Comparison of ENCODE assay signal across 9 cellular contexts in genomic region chr12:80838708-80839107, GRCh38.
DNase-seq lines count a peak whose midpoint lies in the region; ATAC-seq and TF ChIP-seq lines count a peak whose summit lies in the region.
"Had no signal": no experiment of that assay in that cellular context is flagged by ENCODE, and none has a peak within 500 bp of the region (broad histone marks: within the 10 kb centered on the region; RNA-seq: fewer than 3 reads in every experiment).

No MANE protein-coding gene starts in this region.

- POLR2A ChIA-PET in WTC11 (lab: Charles Lee), result interaction anchor here (0.6 kb wide), 1 partner anchor 20 kb away, joined by 3 read pairs; no protein-coding TSS in a partner anchor

- peaks cover 26% of the 10 kb centered on the region for H3K4me1 Mint-ChIP-seq in WTC11
- peaks cover 27% of the 10 kb centered on the region for H3K4me1 Mint-ChIP-seq in osteocyte (ENCODE audit: unreplicated experiment)
- H3K4me1 Mint-ChIP-seq in stimulated activated effector memory CD8-positive, alpha-beta T cell treated with anti-CD3 and anti-CD28 coated beads, Interleukin-12 subunit alpha, Interleukin-12 subunit beta, amount 100 ng/mL, for 72 hours, result no peaks in the 10 kb centered on the region

- TF ChIP-seq CTCF in WTC11 (IDR thresholded peaks at IDR 0.05), result no peak
- TF ChIP-seq CTCF in osteocyte (IDR thresholded peaks at IDR 0.05), result no peak

- no peak overlapping the region for H3K27ac Mint-ChIP-seq in WTC11
- H3K27ac Mint-ChIP-seq in osteocyte (ENCODE audit: unreplicated experiment), result peak overlapping the region; percentile 28
- H3K27ac Mint-ChIP-seq in stimulated activated effector memory CD8-positive, alpha-beta T cell treated with anti-CD3 and anti-CD28 coated beads, Interleukin-12 subunit alpha, Interleukin-12 subunit beta, amount 100 ng/mL, for 72 hours, result no peak overlapping the region
- H3K27ac Mint-ChIP-seq: activated T-cell treated with anti-CD3 and anti-CD28 coated beads, Interleukin-2, amount 50 U/mL, for 72 hours had no signal

- H3K27me3 Mint-ChIP-seq in WTC11 (ENCODE audit: low read depth), result no peaks in the 10 kb centered on the region
- no peaks in the 10 kb centered on the region for H3K27me3 Mint-ChIP-seq in osteocyte (ENCODE audit: unreplicated experiment)

- no peak overlapping the region for H3K4me3 Mint-ChIP-seq in WTC11
- H3K4me3 Mint-ChIP-seq in osteocyte (ENCODE audit: unreplicated experiment), result no peak overlapping the region
- no peak overlapping the region for H3K4me3 Mint-ChIP-seq in stimulated activated effector memory CD8-positive, alpha-beta T cell treated with anti-CD3 and anti-CD28 coated beads, Interleukin-12 subunit alpha, Interleukin-12 subunit beta, amount 100 ng/mL, for 72 hours
- H3K4me3 Mint-ChIP-seq: activated T-cell treated with anti-CD3 and anti-CD28 coated beads, Interleukin-2, amount 50 U/mL, for 72 hours had no signal

- CTCF ChIA-PET in WTC11 (lab: Charles Lee), result interaction anchor here (0.7 to 2.3 kb wide), 4 partner anchors 12 to 419 kb away, joined by 3 to 33 read pairs (median 12); no protein-coding TSS in a partner anchor

- peak; percentile 40 for ATAC-seq in HG02678 (IDR thresholded peaks at IDR 0.05; ENCODE audit: unreplicated experiment)
- ATAC-seq in WTC11, result peak; percentile 35; the same call in 1 of the 2 replicates
- ATAC-seq in stimulated activated effector memory CD8-positive, alpha-beta T cell treated with anti-CD3 and anti-CD28 coated beads, Interleukin-12 subunit alpha, Interleukin-12 subunit beta, amount 100 ng/mL, for 72 hours, result no peak
- ATAC-seq: activated T-cell treated with anti-CD3 and anti-CD28 coated beads, Interleukin-2, amount 50 U/mL, for 72 hours had no signal

- H3K36me3 Mint-ChIP-seq in WTC11, result no peaks in the 10 kb centered on the region
- H3K36me3 Mint-ChIP-seq in osteocyte (ENCODE audit: unreplicated experiment), result peaks cover 3% of the 10 kb centered on the region
- no peaks in the 10 kb centered on the region for H3K36me3 Mint-ChIP-seq in stimulated activated effector memory CD8-positive, alpha-beta T cell treated with anti-CD3 and anti-CD28 coated beads, Interleukin-12 subunit alpha, Interleukin-12 subunit beta, amount 100 ng/mL, for 72 hours

- H3K9me3 Mint-ChIP-seq in WTC11 (no peaks in the 10 kb centered on the region), osteocyte (ENCODE audit: unreplicated experiment) (no peaks in the 10 kb centered on the region)
- H3K9me3 Mint-ChIP-seq in stimulated activated effector memory CD8-positive, alpha-beta T cell treated with anti-CD3 and anti-CD28 coated beads, Interleukin-12 subunit alpha, Interleukin-12 subunit beta, amount 100 ng/mL, for 72 hours, result peaks cover 14% of the 10 kb centered on the region

- peak; percentile 61 for DNase-seq in DMS53 (lab: John Stamatoyannopoulos, UW)
- no peak for DNase-seq in DMS53 treated with DMSO at 0.1 percent for 48 hours (lab: John Stamatoyannopoulos, UW; ENCODE audit: unreplicated experiment)
- no peak for DNase-seq in WTC11 (ENCODE audit: low spot score)
- DNase-seq in osteocyte (ENCODE audit: extremely low spot score, unreplicated experiment), result no peak
- DNase-seq in stimulated activated effector memory CD8-positive, alpha-beta T cell treated with anti-CD3 and anti-CD28 coated beads, Interleukin-12 subunit alpha, Interleukin-12 subunit beta, amount 100 ng/mL, for 72 hours (ENCODE audit: low spot score in 2 of 2), result no peak
- no peak for DNase-seq in midbrain (lab: John Stamatoyannopoulos, UW)
- DNase-seq in SW480 (ENCODE audit: low spot score), result no peak
- DNase-seq: activated T-cell treated with anti-CD3 and anti-CD28 coated beads, Interleukin-2, amount 50 U/mL, for 72 hours had no signal

TF ChIP-seq in WTC11, 78 proteins besides CTCF, POLR2A, EP300 and RAD21 (continues in another document):
- TF ChIP-seq IRF1 (CRISPR knock-in tag; IDR thresholded peaks at IDR 0.05) (no peak), E2F4 (CRISPR knock-in tag; IDR thresholded peaks at IDR 0.05; ENCODE audit: borderline replicate concordance, low read depth) (no peak), PRDM15 (CRISPR knock-in tag; IDR thresholded peaks at IDR 0.05) (no peak), ZNF416 (CRISPR knock-in tag; IDR thresholded peaks at IDR 0.05) (no peak), ZNF512 (CRISPR knock-in tag; IDR thresholded peaks at IDR 0.05; ENCODE audit: borderline replicate concordance) (no peak), CDX4 (CRISPR knock-in tag; IDR thresholded peaks at IDR 0.05; ENCODE audit: borderline replicate concordance) (no peak), TP53 (CRISPR knock-in tag; IDR thresholded peaks at IDR 0.05) (no peak), ATF3 (CRISPR knock-in tag; conservative IDR thresholded peaks at IDR 0.05) (no peak), ZNF121 (CRISPR knock-in tag; IDR thresholded peaks at IDR 0.05) (no peak), ATF2 (CRISPR knock-in tag; IDR thresholded peaks at IDR 0.05; ENCODE audit: borderline replicate concordance, low read depth) (no peak)
